Comparison of ENCODE assay signal across 1 cellular context in the genomic region with DNA sequence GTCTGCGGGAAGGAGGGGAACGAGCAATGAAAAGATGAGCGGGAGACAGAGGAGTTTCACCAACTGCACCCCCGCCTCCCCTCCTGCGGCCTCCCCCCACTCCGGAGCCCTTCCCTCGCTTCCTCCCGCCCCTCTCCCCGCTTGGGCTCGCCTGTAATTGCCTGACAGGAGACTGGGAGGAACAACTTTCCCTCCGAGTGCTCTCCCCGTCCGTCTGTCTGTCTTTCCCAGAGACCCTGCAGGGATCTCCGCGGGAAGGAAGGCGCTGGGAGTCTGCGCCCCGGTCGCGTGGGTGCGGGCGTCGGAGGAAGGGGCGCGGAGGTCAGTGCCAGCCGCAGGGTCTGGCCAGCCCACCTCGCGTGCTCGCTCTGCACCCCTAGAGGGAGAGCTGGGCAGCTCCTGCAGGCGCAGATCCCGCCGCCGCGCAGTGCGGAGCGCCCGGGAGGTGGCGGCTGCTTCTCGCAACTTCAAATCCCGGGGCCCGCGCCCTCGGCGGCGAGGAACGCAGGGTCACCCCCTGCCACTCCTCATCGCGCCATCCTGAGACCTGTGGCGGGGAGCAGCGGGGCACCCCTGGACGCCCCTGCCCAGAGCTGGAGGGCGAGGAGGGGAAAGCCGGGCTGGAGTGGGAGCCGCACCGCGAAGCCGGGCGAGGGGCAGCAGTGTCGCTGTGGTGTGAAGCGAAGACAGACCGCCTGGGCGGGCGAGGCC.
TF ChIP-seq lines count a peak whose summit lies in the region.

No MANE protein-coding gene starts in this region.

TF ChIP-seq in HEK293, 187 proteins besides CTCF, POLR2A, EP300 and RAD21 (continued from another document and continues in another):
- TF ChIP-seq, protein P1, sequence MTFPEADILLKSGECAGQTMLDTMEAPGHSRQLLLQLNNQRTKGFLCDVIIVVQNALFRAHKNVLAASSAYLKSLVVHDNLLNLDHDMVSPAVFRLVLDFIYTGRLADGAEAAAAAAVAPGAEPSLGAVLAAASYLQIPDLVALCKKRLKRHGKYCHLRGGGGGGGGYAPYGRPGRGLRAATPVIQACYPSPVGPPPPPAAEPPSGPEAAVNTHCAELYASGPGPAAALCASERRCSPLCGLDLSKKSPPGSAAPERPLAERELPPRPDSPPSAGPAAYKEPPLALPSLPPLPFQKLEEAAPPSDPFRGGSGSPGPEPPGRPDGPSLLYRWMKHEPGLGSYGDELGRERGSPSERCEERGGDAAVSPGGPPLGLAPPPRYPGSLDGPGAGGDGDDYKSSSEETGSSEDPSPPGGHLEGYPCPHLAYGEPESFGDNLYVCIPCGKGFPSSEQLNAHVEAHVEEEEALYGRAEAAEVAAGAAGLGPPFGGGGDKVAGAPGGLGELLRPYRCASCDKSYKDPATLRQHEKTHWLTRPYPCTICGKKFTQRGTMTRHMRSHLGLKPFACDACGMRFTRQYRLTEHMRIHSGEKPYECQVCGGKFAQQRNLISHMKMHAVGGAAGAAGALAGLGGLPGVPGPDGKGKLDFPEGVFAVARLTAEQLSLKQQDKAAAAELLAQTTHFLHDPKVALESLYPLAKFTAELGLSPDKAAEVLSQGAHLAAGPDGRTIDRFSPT (tag by site-specific recombination; IDR thresholded peaks at IDR 0.05): peak; percentile 92
- TF ChIP-seq ZNF19 (tag by site-specific recombination; IDR thresholded peaks at IDR 0.05; ENCODE audit: low read depth): no peak
- TF ChIP-seq ZBTB17 (tag by site-specific recombination; IDR thresholded peaks at IDR 0.05): peak; percentile 67
- TF ChIP-seq ZNF624 (tag by site-specific recombination; IDR thresholded peaks at IDR 0.05): no peak
- TF ChIP-seq ZNF837 (tag by site-specific recombination; IDR thresholded peaks at IDR 0.05): no peak
- no peak for TF ChIP-seq ZNF776 (tag by site-specific recombination; IDR thresholded peaks at IDR 0.05; ENCODE audit: borderline replicate concordance)
- peak; percentile 50 for TF ChIP-seq KLF8 (tag by site-specific recombination; IDR thresholded peaks at IDR 0.05)
- TF ChIP-seq, protein P2, sequence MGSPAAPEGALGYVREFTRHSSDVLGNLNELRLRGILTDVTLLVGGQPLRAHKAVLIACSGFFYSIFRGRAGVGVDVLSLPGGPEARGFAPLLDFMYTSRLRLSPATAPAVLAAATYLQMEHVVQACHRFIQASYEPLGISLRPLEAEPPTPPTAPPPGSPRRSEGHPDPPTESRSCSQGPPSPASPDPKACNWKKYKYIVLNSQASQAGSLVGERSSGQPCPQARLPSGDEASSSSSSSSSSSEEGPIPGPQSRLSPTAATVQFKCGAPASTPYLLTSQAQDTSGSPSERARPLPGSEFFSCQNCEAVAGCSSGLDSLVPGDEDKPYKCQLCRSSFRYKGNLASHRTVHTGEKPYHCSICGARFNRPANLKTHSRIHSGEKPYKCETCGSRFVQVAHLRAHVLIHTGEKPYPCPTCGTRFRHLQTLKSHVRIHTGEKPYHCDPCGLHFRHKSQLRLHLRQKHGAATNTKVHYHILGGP (tag by site-specific recombination; IDR thresholded peaks at IDR 0.05): no peak
- no peak for TF ChIP-seq ZNF211 (tag by site-specific recombination; IDR thresholded peaks at IDR 0.05; ENCODE audit: low read depth)
- TF ChIP-seq RBAK (tag by site-specific recombination; IDR thresholded peaks at IDR 0.05): no peak
- no peak for TF ChIP-seq SALL2 (tag by site-specific recombination; IDR thresholded peaks at IDR 0.05; ENCODE audit: borderline replicate concordance)
- no peak for TF ChIP-seq ZNF302 (tag by site-specific recombination; IDR thresholded peaks at IDR 0.05; ENCODE audit: low read depth)
- no peak for TF ChIP-seq ZNF707 (tag by site-specific recombination; IDR thresholded peaks at IDR 0.05)
- TF ChIP-seq, protein P3, sequence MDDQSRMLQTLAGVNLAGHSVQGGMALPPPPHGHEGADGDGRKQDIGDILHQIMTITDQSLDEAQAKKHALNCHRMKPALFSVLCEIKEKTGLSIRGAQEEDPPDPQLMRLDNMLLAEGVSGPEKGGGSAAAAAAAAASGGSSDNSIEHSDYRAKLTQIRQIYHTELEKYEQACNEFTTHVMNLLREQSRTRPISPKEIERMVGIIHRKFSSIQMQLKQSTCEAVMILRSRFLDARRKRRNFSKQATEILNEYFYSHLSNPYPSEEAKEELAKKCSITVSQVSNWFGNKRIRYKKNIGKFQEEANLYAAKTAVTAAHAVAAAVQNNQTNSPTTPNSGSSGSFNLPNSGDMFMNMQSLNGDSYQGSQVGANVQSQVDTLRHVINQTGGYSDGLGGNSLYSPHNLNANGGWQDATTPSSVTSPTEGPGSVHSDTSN (CRISPR knock-in tag; IDR thresholded peaks at IDR 0.05): peak; percentile 17; the same call in 1 of the 2 replicates
- no peak for TF ChIP-seq ZNF23 (tag by site-specific recombination; IDR thresholded peaks at IDR 0.05; ENCODE audit: borderline replicate concordance)
- TF ChIP-seq, protein P4, sequence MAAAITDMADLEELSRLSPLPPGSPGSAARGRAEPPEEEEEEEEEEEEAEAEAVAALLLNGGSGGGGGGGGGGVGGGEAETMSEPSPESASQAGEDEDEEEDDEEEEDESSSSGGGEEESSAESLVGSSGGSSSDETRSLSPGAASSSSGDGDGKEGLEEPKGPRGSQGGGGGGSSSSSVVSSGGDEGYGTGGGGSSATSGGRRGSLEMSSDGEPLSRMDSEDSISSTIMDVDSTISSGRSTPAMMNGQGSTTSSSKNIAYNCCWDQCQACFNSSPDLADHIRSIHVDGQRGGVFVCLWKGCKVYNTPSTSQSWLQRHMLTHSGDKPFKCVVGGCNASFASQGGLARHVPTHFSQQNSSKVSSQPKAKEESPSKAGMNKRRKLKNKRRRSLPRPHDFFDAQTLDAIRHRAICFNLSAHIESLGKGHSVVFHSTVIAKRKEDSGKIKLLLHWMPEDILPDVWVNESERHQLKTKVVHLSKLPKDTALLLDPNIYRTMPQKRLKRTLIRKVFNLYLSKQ (tag by site-specific recombination; IDR thresholded peaks at IDR 0.05; ENCODE audit: borderline replicate concordance): no peak
- peak; percentile 19; the same call in 1 of the 2 replicates for TF ChIP-seq KLF10 (tag by site-specific recombination; IDR thresholded peaks at IDR 0.05)
- no peak for TF ChIP-seq ZNF146 (tag by site-specific recombination; IDR thresholded peaks at IDR 0.05)
- TF ChIP-seq ZFP37 (tag by site-specific recombination; IDR thresholded peaks at IDR 0.05): peak; percentile 77; the same call in 1 of the 2 replicates
- TF ChIP-seq, protein P5, sequence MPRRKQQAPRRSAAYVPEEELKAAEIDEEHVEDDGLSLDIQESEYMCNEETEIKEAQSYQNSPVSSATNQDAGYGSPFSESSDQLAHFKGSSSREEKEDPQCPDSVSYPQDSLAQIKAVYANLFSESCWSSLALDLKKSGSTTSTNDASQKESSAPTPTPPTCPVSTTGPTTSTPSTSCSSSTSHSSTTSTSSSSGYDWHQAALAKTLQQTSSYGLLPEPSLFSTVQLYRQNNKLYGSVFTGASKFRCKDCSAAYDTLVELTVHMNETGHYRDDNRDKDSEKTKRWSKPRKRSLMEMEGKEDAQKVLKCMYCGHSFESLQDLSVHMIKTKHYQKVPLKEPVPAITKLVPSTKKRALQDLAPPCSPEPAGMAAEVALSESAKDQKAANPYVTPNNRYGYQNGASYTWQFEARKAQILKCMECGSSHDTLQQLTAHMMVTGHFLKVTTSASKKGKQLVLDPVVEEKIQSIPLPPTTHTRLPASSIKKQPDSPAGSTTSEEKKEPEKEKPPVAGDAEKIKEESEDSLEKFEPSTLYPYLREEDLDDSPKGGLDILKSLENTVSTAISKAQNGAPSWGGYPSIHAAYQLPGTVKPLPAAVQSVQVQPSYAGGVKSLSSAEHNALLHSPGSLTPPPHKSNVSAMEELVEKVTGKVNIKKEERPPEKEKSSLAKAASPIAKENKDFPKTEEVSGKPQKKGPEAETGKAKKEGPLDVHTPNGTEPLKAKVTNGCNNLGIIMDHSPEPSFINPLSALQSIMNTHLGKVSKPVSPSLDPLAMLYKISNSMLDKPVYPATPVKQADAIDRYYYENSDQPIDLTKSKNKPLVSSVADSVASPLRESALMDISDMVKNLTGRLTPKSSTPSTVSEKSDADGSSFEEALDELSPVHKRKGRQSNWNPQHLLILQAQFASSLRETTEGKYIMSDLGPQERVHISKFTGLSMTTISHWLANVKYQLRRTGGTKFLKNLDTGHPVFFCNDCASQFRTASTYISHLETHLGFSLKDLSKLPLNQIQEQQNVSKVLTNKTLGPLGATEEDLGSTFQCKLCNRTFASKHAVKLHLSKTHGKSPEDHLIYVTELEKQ (tag by site-specific recombination; IDR thresholded peaks at IDR 0.05; ENCODE audit: borderline replicate concordance): no peak
- TF ChIP-seq ZNF654 (tag by site-specific recombination; IDR thresholded peaks at IDR 0.05; ENCODE audit: low read depth): no peak
- no peak for TF ChIP-seq ZNF112 (tag by site-specific recombination; IDR thresholded peaks at IDR 0.05)
- TF ChIP-seq BCL11B (tag by site-specific recombination; IDR thresholded peaks at IDR 0.05; ENCODE audit: low read depth): peak; percentile 70; the same call in 1 of the 2 replicates
- peak; percentile 83 for TF ChIP-seq PRDM1 (tag by site-specific recombination; IDR thresholded peaks at IDR 0.05)
- no peak for TF ChIP-seq ZNF292 (tag by site-specific recombination; IDR thresholded peaks at IDR 0.05; ENCODE audit: borderline replicate concordance, low read depth)
- TF ChIP-seq KLF16 (tag by site-specific recombination; IDR thresholded peaks at IDR 0.05): peak; percentile 81
- no peak for TF ChIP-seq ZNF157 (tag by site-specific recombination; IDR thresholded peaks at IDR 0.05)
- TF ChIP-seq, protein P6, sequence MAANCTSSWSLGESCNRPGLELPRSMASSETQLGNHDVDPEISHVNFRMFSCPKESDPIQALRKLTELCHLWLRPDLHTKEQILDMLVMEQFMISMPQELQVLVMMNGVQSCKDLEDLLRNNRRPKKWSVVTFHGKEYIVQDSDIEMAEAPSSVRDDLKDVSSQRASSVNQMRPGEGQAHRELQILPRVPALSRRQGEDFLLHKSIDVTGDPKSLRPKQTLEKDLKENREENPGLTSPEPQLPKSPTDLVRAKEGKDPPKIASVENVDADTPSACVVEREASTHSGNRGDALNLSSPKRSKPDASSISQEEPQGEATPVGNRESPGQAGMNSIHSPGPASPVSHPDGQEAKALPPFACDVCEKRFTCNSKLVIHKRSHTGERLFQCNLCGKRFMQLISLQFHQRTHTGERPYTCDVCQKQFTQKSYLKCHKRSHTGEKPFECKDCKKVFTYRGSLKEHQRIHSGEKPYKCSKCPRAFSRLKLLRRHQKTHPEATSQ (tag by site-specific recombination; IDR thresholded peaks at IDR 0.05): no peak
- no peak for TF ChIP-seq TRIM28 (IDR thresholded peaks at IDR 0.05; ENCODE audit: borderline replicate concordance, low read length)
- TF ChIP-seq, protein P7, sequence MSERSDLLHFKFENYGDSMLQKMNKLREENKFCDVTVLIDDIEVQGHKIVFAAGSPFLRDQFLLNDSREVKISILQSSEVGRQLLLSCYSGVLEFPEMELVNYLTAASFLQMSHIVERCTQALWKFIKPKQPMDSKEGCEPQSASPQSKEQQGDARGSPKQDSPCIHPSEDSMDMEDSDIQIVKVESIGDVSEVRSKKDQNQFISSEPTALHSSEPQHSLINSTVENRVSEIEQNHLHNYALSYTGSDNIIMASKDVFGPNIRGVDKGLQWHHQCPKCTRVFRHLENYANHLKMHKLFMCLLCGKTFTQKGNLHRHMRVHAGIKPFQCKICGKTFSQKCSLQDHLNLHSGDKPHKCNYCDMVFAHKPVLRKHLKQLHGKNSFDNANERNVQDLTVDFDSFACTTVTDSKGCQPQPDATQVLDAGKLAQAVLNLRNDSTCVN (tag by site-specific recombination; optimal IDR thresholded peaks at IDR 0.05): peak; percentile 95
- no peak for TF ChIP-seq ZNF830 (tag by site-specific recombination; IDR thresholded peaks at IDR 0.05; ENCODE audit: low read depth)
- no peak for TF ChIP-seq ZFP3 (tag by site-specific recombination; IDR thresholded peaks at IDR 0.05; ENCODE audit: low read depth)
- TF ChIP-seq ZNF184 (tag by site-specific recombination; IDR thresholded peaks at IDR 0.05): no peak
- no peak for TF ChIP-seq ZNF555 (tag by site-specific recombination; conservative IDR thresholded peaks at IDR 0.05)
- TF ChIP-seq, protein P8, sequence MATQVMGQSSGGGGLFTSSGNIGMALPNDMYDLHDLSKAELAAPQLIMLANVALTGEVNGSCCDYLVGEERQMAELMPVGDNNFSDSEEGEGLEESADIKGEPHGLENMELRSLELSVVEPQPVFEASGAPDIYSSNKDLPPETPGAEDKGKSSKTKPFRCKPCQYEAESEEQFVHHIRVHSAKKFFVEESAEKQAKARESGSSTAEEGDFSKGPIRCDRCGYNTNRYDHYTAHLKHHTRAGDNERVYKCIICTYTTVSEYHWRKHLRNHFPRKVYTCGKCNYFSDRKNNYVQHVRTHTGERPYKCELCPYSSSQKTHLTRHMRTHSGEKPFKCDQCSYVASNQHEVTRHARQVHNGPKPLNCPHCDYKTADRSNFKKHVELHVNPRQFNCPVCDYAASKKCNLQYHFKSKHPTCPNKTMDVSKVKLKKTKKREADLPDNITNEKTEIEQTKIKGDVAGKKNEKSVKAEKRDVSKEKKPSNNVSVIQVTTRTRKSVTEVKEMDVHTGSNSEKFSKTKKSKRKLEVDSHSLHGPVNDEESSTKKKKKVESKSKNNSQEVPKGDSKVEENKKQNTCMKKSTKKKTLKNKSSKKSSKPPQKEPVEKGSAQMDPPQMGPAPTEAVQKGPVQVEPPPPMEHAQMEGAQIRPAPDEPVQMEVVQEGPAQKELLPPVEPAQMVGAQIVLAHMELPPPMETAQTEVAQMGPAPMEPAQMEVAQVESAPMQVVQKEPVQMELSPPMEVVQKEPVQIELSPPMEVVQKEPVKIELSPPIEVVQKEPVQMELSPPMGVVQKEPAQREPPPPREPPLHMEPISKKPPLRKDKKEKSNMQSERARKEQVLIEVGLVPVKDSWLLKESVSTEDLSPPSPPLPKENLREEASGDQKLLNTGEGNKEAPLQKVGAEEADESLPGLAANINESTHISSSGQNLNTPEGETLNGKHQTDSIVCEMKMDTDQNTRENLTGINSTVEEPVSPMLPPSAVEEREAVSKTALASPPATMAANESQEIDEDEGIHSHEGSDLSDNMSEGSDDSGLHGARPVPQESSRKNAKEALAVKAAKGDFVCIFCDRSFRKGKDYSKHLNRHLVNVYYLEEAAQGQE (tag by site-specific recombination; IDR thresholded peaks at IDR 0.05): peak; percentile 43; the same call in 1 of the 2 replicates
- TF ChIP-seq ZNF785 (tag by site-specific recombination; IDR thresholded peaks at IDR 0.05): no peak
- no peak for TF ChIP-seq ZNF248 (tag by site-specific recombination; IDR thresholded peaks at IDR 0.05)
- TF ChIP-seq ZNF274 (IDR thresholded peaks at IDR 0.05; ENCODE audit: low read length): no peak
- TF ChIP-seq ZNF274 (tag by site-specific recombination; IDR thresholded peaks at IDR 0.05; ENCODE audit: borderline replicate concordance): no peak
- peak; percentile 89 for TF ChIP-seq GLIS2 (tag by site-specific recombination; IDR thresholded peaks at IDR 0.05)
- no peak for TF ChIP-seq ZNF354C (tag by site-specific recombination; IDR thresholded peaks at IDR 0.05; ENCODE audit: borderline replicate concordance, low read depth)
- TF ChIP-seq, protein P9, sequence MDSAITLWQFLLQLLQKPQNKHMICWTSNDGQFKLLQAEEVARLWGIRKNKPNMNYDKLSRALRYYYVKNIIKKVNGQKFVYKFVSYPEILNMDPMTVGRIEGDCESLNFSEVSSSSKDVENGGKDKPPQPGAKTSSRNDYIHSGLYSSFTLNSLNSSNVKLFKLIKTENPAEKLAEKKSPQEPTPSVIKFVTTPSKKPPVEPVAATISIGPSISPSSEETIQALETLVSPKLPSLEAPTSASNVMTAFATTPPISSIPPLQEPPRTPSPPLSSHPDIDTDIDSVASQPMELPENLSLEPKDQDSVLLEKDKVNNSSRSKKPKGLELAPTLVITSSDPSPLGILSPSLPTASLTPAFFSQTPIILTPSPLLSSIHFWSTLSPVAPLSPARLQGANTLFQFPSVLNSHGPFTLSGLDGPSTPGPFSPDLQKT (IDR thresholded peaks at IDR 0.05; ENCODE audit: borderline replicate concordance, low read depth, low read length): no peak
- TF ChIP-seq ZXDB (tag by site-specific recombination; IDR thresholded peaks at IDR 0.05): peak; percentile 64
- TF ChIP-seq ZNF24 (tag by site-specific recombination; IDR thresholded peaks at IDR 0.05): 0 out of 2 replicates have a peak, but pooled peaks have one; percentile 46
